In the genomic region with DNA sequence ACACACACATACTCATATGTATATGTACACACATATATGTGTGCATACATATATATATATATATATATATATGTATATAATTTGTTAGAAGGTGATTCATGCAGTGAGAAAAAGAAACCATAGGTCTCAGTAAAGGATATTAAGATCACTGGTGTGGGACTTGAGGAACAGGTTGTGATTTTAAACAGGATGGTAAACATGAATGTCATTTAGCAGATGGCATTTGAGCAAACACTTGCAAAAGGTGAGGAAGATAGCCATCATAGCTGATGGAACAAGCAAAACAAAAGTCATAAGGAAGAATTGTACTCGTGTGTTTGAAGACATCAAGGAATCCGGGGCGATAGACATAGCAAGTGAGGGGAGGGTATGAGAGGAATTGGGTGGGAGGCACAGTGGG, we compare ENCODE assay signal across 27 cellular contexts.
"Had no signal": no experiment of that assay in that cellular context is flagged by ENCODE, and none has a peak within 500 bp of the region (broad histone marks: within the 10 kb centered on the region; RNA-seq: fewer than 3 reads in every experiment).

No MANE protein-coding gene starts in this region.

- ATAC-seq: naive thymus-derived CD8-positive, alpha-beta T cell; psoas muscle; right lobe of liver; stimulated activated memory B cell treated with anti-CD40 and anti-IgM and Interleukin-4, amounts not matched to agents 10 μg/mL and 1 μg/mL and 100 μg/mL, for 72 hours; stimulated activated naive CD8-positive, alpha-beta T cell treated with anti-CD3 and anti-CD28 coated beads, Interleukin-15, amount 100 ng/mL, for 72 hours had no signal

- H3K79me2 ChIP-seq: parathyroid adenoma had no signal

- H3K36me3 Mint-ChIP-seq: immature natural killer cell; mesothelial cell of epicardium; naive thymus-derived CD8-positive, alpha-beta T cell; neural progenitor cell; stimulated activated memory B cell treated with anti-CD40 and anti-IgM and Interleukin-4, amounts not matched to agents 10 μg/mL and 1 μg/mL and 100 μg/mL, for 72 hours; type B pancreatic cell had no signal

- H3K27me3 Mint-ChIP-seq: stimulated activated memory B cell treated with anti-CD40 and anti-IgM and Interleukin-4, amounts not matched to agents 10 μg/mL and 1 μg/mL and 100 μg/mL, for 72 hours; stimulated activated naive CD8-positive, alpha-beta T cell treated with anti-CD3 and anti-CD28 coated beads, Interleukin-15, amount 100 ng/mL, for 72 hours had no signal

- H3K4me1 Mint-ChIP-seq: immature natural killer cell; mesothelial cell of epicardium; naive thymus-derived CD8-positive, alpha-beta T cell; nephron; neural progenitor cell; stimulated activated memory B cell treated with anti-CD40 and anti-IgM and Interleukin-4, amounts not matched to agents 10 μg/mL and 1 μg/mL and 100 μg/mL, for 72 hours; stimulated activated naive CD8-positive, alpha-beta T cell treated with anti-CD3 and anti-CD28 coated beads, Interleukin-15, amount 100 ng/mL, for 72 hours had no signal

- H3K9me3 Mint-ChIP-seq: mesothelial cell of epicardium, nephron, neural progenitor cell, type B pancreatic cell had no signal

- H3K9me3 ChIP-seq: left ventricle myocardium inferior, neutrophil, psoas muscle, right lobe of liver, tibial nerve, uterus had no signal

- H3K4me2 ChIP-seq: neural progenitor cell, smooth muscle cell had no signal

- H3K4me3 Mint-ChIP-seq: immature natural killer cell; mesothelial cell of epicardium; naive thymus-derived CD8-positive, alpha-beta T cell; nephron; neural progenitor cell; stimulated activated memory B cell treated with anti-CD40 and anti-IgM and Interleukin-4, amounts not matched to agents 10 μg/mL and 1 μg/mL and 100 μg/mL, for 72 hours; stimulated activated naive CD8-positive, alpha-beta T cell treated with anti-CD3 and anti-CD28 coated beads, Interleukin-15, amount 100 ng/mL, for 72 hours; type B pancreatic cell had no signal

- H3K27ac ChIP-seq: left ventricle myocardium inferior, neural progenitor cell, neutrophil, parathyroid adenoma, psoas muscle, right lobe of liver, tibial nerve, uterus had no signal

- H3K27me3 ChIP-seq: neural progenitor cell, neutrophil, right lobe of liver, tibial nerve, uterus had no signal

- H3K9ac ChIP-seq: neural progenitor cell, parathyroid adenoma had no signal

- H2AFZ ChIP-seq: neural progenitor cell, parathyroid adenoma had no signal

- DNase-seq: hypothalamus; immature natural killer cell; kidney; left ventricle myocardium inferior; mesendoderm; naive thymus-derived CD8-positive, alpha-beta T cell; occipital lobe; psoas muscle; right lobe of liver; stimulated activated CD4-positive, alpha-beta T cell treated with anti-CD3 and anti-CD28 coated beads, Interleukin-1b, Interleukin-23, amount 100 ng/mL, for 48 hours; stimulated activated CD4-positive, alpha-beta T cell treated with anti-CD3 and anti-CD28 coated beads, Interleukin-2, amount 100 ng/mL, for 48 hours; stimulated activated CD4-positive, alpha-beta T cell treated with anti-CD3 and anti-CD28 coated beads, Interleukin-4, amount 100 ng/mL, for 4 hours; stimulated activated CD8-positive, alpha-beta memory T cell treated with anti-CD3 and anti-CD28 coated beads, Interleukin-4, amount 100 ng/mL, for 48 hours; stimulated activated naive CD4-positive, alpha-beta T cell treated with Interleukin-2 at 50 U/mL for 16 hours; stimulated activated naive CD8-positive, alpha-beta T cell treated with anti-CD3 and anti-CD28 coated beads, Interleukin-15, amount 100 ng/mL, for 72 hours; substantia nigra; uterus had no signal

- H3K27ac Mint-ChIP-seq: immature natural killer cell; mesothelial cell of epicardium; naive thymus-derived CD8-positive, alpha-beta T cell; nephron; neural progenitor cell; stimulated activated memory B cell treated with anti-CD40 and anti-IgM and Interleukin-4, amounts not matched to agents 10 μg/mL and 1 μg/mL and 100 μg/mL, for 72 hours; stimulated activated naive CD8-positive, alpha-beta T cell treated with anti-CD3 and anti-CD28 coated beads, Interleukin-15, amount 100 ng/mL, for 72 hours; type B pancreatic cell had no signal

- H3K4me1 ChIP-seq: left ventricle myocardium inferior, parathyroid adenoma, psoas muscle, right lobe of liver, tibial nerve, uterus had no signal

- H3K4me3 ChIP-seq: left ventricle myocardium inferior, lung, neural progenitor cell, psoas muscle, right lobe of liver, smooth muscle cell, tibial nerve, uterus had no signal

- H3K36me3 ChIP-seq: left ventricle myocardium inferior, neural progenitor cell, neutrophil, right lobe of liver, tibial nerve, uterus had no signal
